ENCODE assay signal across 17 cellular contexts in the genomic region with DNA sequence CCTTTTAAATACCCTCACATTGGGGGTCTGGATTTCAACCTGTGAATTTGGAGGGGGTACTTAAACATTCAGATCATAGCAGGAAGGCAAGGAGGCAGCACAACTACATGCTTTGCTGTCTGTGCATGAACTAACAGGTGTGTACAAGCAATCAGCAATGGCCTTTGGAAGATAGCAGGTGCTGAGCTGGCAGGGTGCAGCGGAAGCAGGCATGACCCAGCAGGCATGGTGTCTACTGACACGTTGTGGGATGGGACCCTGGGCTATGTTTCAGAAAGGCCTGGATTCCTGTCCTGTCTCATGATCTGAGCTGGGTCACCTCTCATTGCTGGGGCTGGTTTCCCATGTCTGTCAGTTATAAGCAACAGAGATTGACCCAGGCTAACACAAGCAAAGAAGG. TPM values are rescaled to one million over a fixed set of nuclear protein-coding genes. Genes with fewer than 3 reads are reported as not detected.
DNase-seq lines count a peak whose midpoint lies in the region; ATAC-seq and TF ChIP-seq lines count a peak whose summit lies in the region.
"Had no signal": no experiment of that assay in that cellular context is flagged by ENCODE, and none has a peak within 500 bp of the region (broad histone marks: within the 10 kb centered on the region; RNA-seq: fewer than 3 reads in every experiment).

No MANE protein-coding gene starts in this region.

- DNase-seq in GM13976 (ENCODE audit: low spot score): peak; percentile 3
- peak; percentile 28 for DNase-seq in posterior vena cava (ENCODE audit: low spot score)
- no peak for DNase-seq in CD8-positive, alpha-beta T cell
- DNase-seq in T-helper 1 cell: no peak
- no peak for DNase-seq in MG63
- DNase-seq: 8988T; ACHN; C1 segment of cervical spinal cord; Caco-2; CD4-positive, alpha-beta memory T cell; DMS153; DND-41; H9 had no signal

- H3K27me3 ChIP-seq in CD8-positive, alpha-beta T cell (ENCODE audit: insufficient read depth, low read length): peaks cover 6% of the 10 kb centered on the region
- H3K27me3 ChIP-seq in MG63: no peaks in the 10 kb centered on the region

- in situ Hi-C loops in GM13976 (cut with MboI; ENCODE audit: low sequenced_read_pairs, unreplicated experiment): no loop called here

- no peaks in the 10 kb centered on the region for H3K4me1 Mint-ChIP-seq in CD8-positive, alpha-beta T cell (ENCODE audit: low read depth)
- H3K4me1 Mint-ChIP-seq: CD4-positive, alpha-beta memory T cell had no signal

- H3K9me3 Mint-ChIP-seq in CD8-positive, alpha-beta T cell: no peaks in the 10 kb centered on the region
- H3K9me3 Mint-ChIP-seq: H9 had no signal

- H3K4me1 ChIP-seq in CD8-positive, alpha-beta T cell (ENCODE audit: insufficient read depth, low read length): no peaks in the 10 kb centered on the region
- H3K4me1 ChIP-seq: Caco-2 had no signal

- no peak overlapping the region for H3K27ac ChIP-seq in CD8-positive, alpha-beta T cell (ENCODE audit: low read depth, low read length)
- H3K27ac ChIP-seq: A549 had no signal

- ATAC-seq in esophagus mucosa: peak; percentile 79
- ATAC-seq in CD8-positive, alpha-beta T cell: no peak
- ATAC-seq: A549, GM23338, HCT116 had no signal

- no peaks in the 10 kb centered on the region for H3K36me3 ChIP-seq in CD8-positive, alpha-beta T cell (ENCODE audit: insufficient read depth, low read length)
- no peaks in the 10 kb centered on the region for H3K36me3 ChIP-seq in MG63

- H3K36me3 Mint-ChIP-seq in CD8-positive, alpha-beta T cell: no peaks in the 10 kb centered on the region
- H3K36me3 Mint-ChIP-seq: CD4-positive, alpha-beta memory T cell had no signal

- H3K4me3 ChIP-seq in CD8-positive, alpha-beta T cell (ENCODE audit: low read depth, low read length): no peak overlapping the region
- no peak overlapping the region for H3K4me3 ChIP-seq in MG63
- H3K4me3 ChIP-seq: A549, GM23338 had no signal

- intact Hi-C loops in posterior vena cava (cut with DNase I): no loop called here
- intact Hi-C loops in CD8-positive, alpha-beta T cell (cut with DNase I, micrococcal nuclease): no loop called here

- no peak overlapping the region for H3K27ac Mint-ChIP-seq in CD8-positive, alpha-beta T cell
- H3K27ac Mint-ChIP-seq: CD4-positive, alpha-beta memory T cell; GM23338 had no signal

- no peak for TF ChIP-seq CTCF in GM13976 (IDR thresholded peaks at IDR 0.05; ENCODE audit: borderline replicate concordance, control extremely low read depth, extremely low read depth, insufficient read depth, missing control alignments)
- no peak for TF ChIP-seq CTCF in CD8-positive, alpha-beta T cell (IDR thresholded peaks at IDR 0.05)

- H3K27me3 Mint-ChIP-seq in CD8-positive, alpha-beta T cell (ENCODE audit: low read depth): peaks cover 32% of the 10 kb centered on the region

- H3K9me3 ChIP-seq in CD8-positive, alpha-beta T cell (ENCODE audit: low read length): no peaks in the 10 kb centered on the region
- H3K9me3 ChIP-seq in MG63: no peaks in the 10 kb centered on the region
- H3K9me3 ChIP-seq: A549, Caco-2 had no signal

- H3K4me3 Mint-ChIP-seq in CD8-positive, alpha-beta T cell: no peak overlapping the region
- H3K4me3 Mint-ChIP-seq: CD4-positive, alpha-beta memory T cell; GM23338; H9 had no signal

- POLR2A ChIA-PET in CD8-positive, alpha-beta T cell (lab: Charles Lee): no interaction called here

- CTCF ChIA-PET in CD8-positive, alpha-beta T cell (lab: Charles Lee): no interaction called here

RNA-seq across cellular contexts. Expression of gene PPP2R2C, which starts 13.9 kb away (rescaled TPM):
- total RNA-seq in esophagus mucosa: 65.7 TPM
- 10 to 100 TPM in 1 of 2 donors, 1 to 10 TPM in 1; 3.9 to 18.3 TPM for total RNA-seq in posterior vena cava
- not detected for total RNA-seq in CD8-positive, alpha-beta T cell
- total RNA-seq in MG63 (2014; rRNA removed; shearing (Covaris generic); ENCODE audit: low replicate concordance): 0.94 and 3.3 TPM in 2 replicates
- total RNA-seq: Caco-2; CD4-positive, alpha-beta memory T cell had no signal

Comparison
In these comparisons a context has a peak if more than half of its experiments do, and no peak if none do; other contexts are left out.
1. DNase-seq: peak in GM13976 (single experiment) and posterior vena cava (single experiment); none in CD8-positive, alpha-beta T cell (0 of 7), T-helper 1 cell (0 of 5) and MG63 (single experiment).